5 cellular contexts compared by ENCODE assay signal in the genomic region with DNA sequence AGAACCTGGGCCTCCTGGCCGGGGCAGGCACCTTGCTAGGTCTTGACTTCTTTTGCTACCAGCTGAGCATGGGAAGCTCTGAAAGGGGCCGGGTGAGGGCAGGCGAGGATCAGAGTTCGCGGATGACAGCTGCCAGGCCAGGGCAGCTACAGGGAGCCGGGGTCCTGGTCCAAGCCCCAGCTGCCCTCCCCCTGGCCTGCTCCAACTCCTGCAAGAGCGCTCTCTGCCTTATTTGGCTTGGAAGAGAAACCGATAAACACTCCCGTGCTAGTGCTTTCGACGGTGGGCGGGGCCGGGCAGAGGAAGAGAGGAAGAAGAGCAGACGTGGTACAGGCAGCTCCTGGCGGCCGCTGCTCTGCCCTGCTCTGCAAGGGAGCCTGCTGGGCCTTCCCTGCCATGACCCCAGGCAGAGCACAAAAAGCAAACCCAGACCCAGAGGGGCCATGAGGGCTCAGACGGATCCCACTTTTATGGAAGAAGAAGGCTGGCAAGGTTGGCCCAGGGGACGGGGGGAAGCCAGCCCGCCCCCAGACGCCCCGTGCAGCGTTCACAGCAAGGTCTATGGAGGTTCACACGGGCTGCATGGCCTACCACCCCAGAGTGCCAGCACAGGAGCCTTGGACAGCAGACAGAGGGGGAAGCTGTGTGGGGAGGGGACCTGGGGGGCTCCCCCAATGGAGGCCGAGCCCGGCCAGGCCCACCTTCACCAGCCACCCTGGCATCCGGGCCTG. TPM values are rescaled to one million over a fixed set of nuclear protein-coding genes. Genes with fewer than 3 reads are reported as not detected.
DNase-seq lines count a peak whose midpoint lies in the region; ATAC-seq lines count a peak whose summit lies in the region.

No MANE protein-coding gene starts in this region.

- peak overlapping the region; percentile 57 to 73 (median 64) for H3K4me3 Mint-ChIP-seq in T-cell

- H3K9me3 Mint-ChIP-seq in T-cell, result no peaks in the 10 kb centered on the region

- no peaks in the 10 kb centered on the region for H3K27me3 Mint-ChIP-seq in T-cell

- H3K4me1 Mint-ChIP-seq in T-cell, result peaks cover 21 to 42% (median 29%) of the 10 kb centered on the region in 3 donors

- peaks cover 4% of the 10 kb centered on the region for H3K36me3 Mint-ChIP-seq in T-cell

- ATAC-seq in T-cell (replicated peaks in 1 of 4), result peak; percentile 80 to 93 (median 82)
- no peak for ATAC-seq in HG02973 (IDR thresholded peaks at IDR 0.05; ENCODE audit: unreplicated experiment)

- H3K27ac Mint-ChIP-seq in T-cell, result peak overlapping the region; percentile 91 to 92

- CTCF ChIA-PET in T-cell (lab: Charles Lee), result interaction anchor here (0.5 to 1.0 kb wide), 4 partner anchors 11 to 99 kb away, joined by 3 to 7 read pairs (median 3); no protein-coding TSS in a partner anchor

- POLR2A ChIA-PET in T-cell (lab: Charles Lee), result interaction anchor here in 1 of 2 donors (0.6 kb wide), 1 partner anchor 27 kb away, joined by 5 read pairs; no protein-coding TSS in a partner anchor

- DNase-seq in T-cell (peak in 29 of 34 experiments; percentile 15 to 69 (median 49)), dermis blood vessel endothelial cell (peak; percentile 48), DMS53 treated with DMSO at 0.1 percent for 48 hours (lab: John Stamatoyannopoulos, UW; ENCODE audit: unreplicated experiment) (no peak)
- peak; percentile 32 for DNase-seq in stimulated activated CD4-positive, alpha-beta T cell treated with anti-CD3 and anti-CD28 coated beads, Interleukin-2, amount 100 ng/mL, for 4 hours (ENCODE audit: low read depth)

RNA-seq across cellular contexts. Expression of a gene that starts 25.6 kb away (rescaled TPM):
- total RNA-seq in T-cell (100 to 1,000 TPM; 139 to 274 (median 240) TPM), dermis blood vessel endothelial cell (354 and 766 TPM in 2 replicates)

RNA-seq across cellular contexts. Expression of a gene that starts 44.2 kb away (rescaled TPM):
- total RNA-seq in T-cell, result 1 to 10 TPM in 4 of 5 donors, under 1 TPM in 1; 0.93 to 3.7 (median 1.5) TPM
- total RNA-seq in dermis blood vessel endothelial cell, result 5.8 and 22.2 TPM in 2 replicates

RNA-seq across cellular contexts. Expression of a gene that starts 52.3 kb away (rescaled TPM):
- total RNA-seq in T-cell (100 to 1,000 TPM; 166 to 245 (median 228) TPM), dermis blood vessel endothelial cell (100 and 138 TPM in 2 replicates)

RNA-seq across cellular contexts. Expression of a gene that starts 53.1 kb away (rescaled TPM):
- total RNA-seq in T-cell, result 10 to 100 TPM; 30.1 to 39.5 (median 38.6) TPM
- total RNA-seq in dermis blood vessel endothelial cell, result 11.6 and 17.6 TPM in 2 replicates

RNA-seq across cellular contexts. Expression of a gene that starts 53.2 kb away (rescaled TPM):
- total RNA-seq in T-cell (100 to 1,000 TPM; 246 to 369 (median 264) TPM), dermis blood vessel endothelial cell (11.6 and 15.1 TPM in 2 replicates)
